ENCODE assay signal across 1 cellular context in genomic region chr17:80838381-80839345, GRCh38.
TF ChIP-seq lines count a peak whose summit lies in the region.

No MANE protein-coding gene starts in this region.

TF ChIP-seq in GM23338, 12 proteins besides CTCF, POLR2A, EP300 and RAD21 (continued from another document):
- no peak for TF ChIP-seq ETS1 (IDR thresholded peaks at IDR 0.05)
- no peak for TF ChIP-seq ZNF331 (CRISPR knock-in tag; IDR thresholded peaks at IDR 0.05; ENCODE audit: low read depth)
- TF ChIP-seq EZH2phosphoT487 (IDR thresholded peaks at IDR 0.05; ENCODE audit: unreplicated experiment) = no peak
